Comparison of ENCODE assay signal across 11 cellular contexts in the genomic region with DNA sequence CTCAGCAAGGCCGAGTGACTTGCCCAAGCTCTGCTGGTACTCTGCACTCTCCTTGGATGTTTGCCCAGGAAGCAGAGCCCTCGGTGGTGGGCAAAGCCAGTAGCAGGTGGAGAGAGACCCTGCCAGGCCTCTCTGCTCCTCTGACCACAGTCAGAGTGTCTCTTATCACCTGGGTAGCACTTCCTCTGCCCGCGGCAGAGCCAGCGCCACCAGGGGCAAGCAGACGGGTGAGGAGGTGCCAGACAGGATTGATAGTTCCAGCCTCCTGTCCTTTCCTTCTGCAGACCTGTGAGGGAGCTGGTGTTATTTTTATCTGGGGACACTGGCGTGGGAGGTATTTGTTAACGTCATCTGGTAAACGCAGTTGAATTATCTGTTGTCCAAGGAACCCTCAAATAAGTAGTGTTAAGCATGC.
DNase-seq lines count a peak whose midpoint lies in the region; ATAC-seq and TF ChIP-seq lines count a peak whose summit lies in the region.
"Had no signal": no experiment of that assay in that cellular context is flagged by ENCODE, and none has a peak within 500 bp of the region (broad histone marks: within the 10 kb centered on the region; RNA-seq: fewer than 3 reads in every experiment).

No MANE protein-coding gene starts in this region.

- peak; percentile 67 for DNase-seq in DMS79 treated with DMSO at 0.1 percent for 48 hours (lab: John Stamatoyannopoulos, UW)
- peak; percentile 16 for DNase-seq in RWPE2 (ENCODE audit: low spot score)
- DNase-seq in Right ventricle myocardium inferior (ENCODE audit: missing footprints): no peak
- DNase-seq in psoas muscle: peak in 1 of 2 donors; percentile 71
- no peak for DNase-seq in endothelial cell (ENCODE audit: low spot score)
- no peak for DNase-seq in activated CD4-positive, alpha-beta memory T cell treated with anti-CD3 and anti-CD28 coated beads, Interleukin-2, amount 10 ng/mL, durations not matched to agents 7 days and 5 days
- DNase-seq in HuH-7 (ENCODE audit: low spot score): no peak
- DNase-seq: activated T-cell treated with anti-CD3 and anti-CD28 coated beads, Interleukin-2, amount 50 U/mL, for 48 hours; NCI-H510A treated with DMSO at 0.1 percent for 48 hours had no signal

- H3K4me3 ChIP-seq in RWPE2 (ENCODE audit: severe bottlenecking) (no peak overlapping the region), psoas muscle (no peak overlapping the region)

- no peak overlapping the region for H3K4me3 Mint-ChIP-seq in endothelial cell (ENCODE audit: unreplicated experiment)
- no peak overlapping the region for H3K4me3 Mint-ChIP-seq in activated CD4-positive, alpha-beta memory T cell treated with anti-CD3 and anti-CD28 coated beads, Interleukin-2, amount 10 ng/mL, durations not matched to agents 7 days and 5 days

- CTCF ChIA-PET in activated CD4-positive, alpha-beta memory T cell treated with anti-CD3 and anti-CD28 coated beads, Interleukin-2, amount 10 ng/mL, durations not matched to agents 7 days and 5 days (lab: Charles Lee): no interaction called here

- H3K4me1 ChIP-seq in RWPE2 (ENCODE audit: insufficient read depth, poor library complexity, severe bottlenecking) (no peaks in the 10 kb centered on the region), psoas muscle (peaks cover 43% of the 10 kb centered on the region)

- 29 to 49% (median 40%) methylated on average over 9 of the region's 9 CpGs for WGBS in psoas muscle, 3 donors

- peaks cover 6% of the 10 kb centered on the region for H3K27me3 Mint-ChIP-seq in endothelial cell (ENCODE audit: unreplicated experiment)
- H3K27me3 Mint-ChIP-seq in activated CD4-positive, alpha-beta memory T cell treated with anti-CD3 and anti-CD28 coated beads, Interleukin-2, amount 10 ng/mL, durations not matched to agents 7 days and 5 days: peaks cover 5% of the 10 kb centered on the region

- H3K36me3 ChIP-seq in RWPE2 (ENCODE audit: low read depth) (no peaks in the 10 kb centered on the region), psoas muscle (ENCODE audit: insufficient read depth in 1 of 2, low read depth in 1 of 2) (no peaks in the 10 kb centered on the region)

- POLR2A ChIA-PET in activated CD4-positive, alpha-beta memory T cell treated with anti-CD3 and anti-CD28 coated beads, Interleukin-2, amount 10 ng/mL, durations not matched to agents 7 days and 5 days (lab: Charles Lee): no interaction called here

- no peaks in the 10 kb centered on the region for H3K9me3 Mint-ChIP-seq in endothelial cell (ENCODE audit: unreplicated experiment)
- no peaks in the 10 kb centered on the region for H3K9me3 Mint-ChIP-seq in activated CD4-positive, alpha-beta memory T cell treated with anti-CD3 and anti-CD28 coated beads, Interleukin-2, amount 10 ng/mL, durations not matched to agents 7 days and 5 days

- TF ChIP-seq CTCF in RWPE2 (IDR thresholded peaks at IDR 0.05; ENCODE audit: poor library complexity, severe bottlenecking) (no peak), psoas muscle (IDR thresholded peaks at IDR 0.05) (no peak), endothelial cell (IDR thresholded peaks at IDR 0.05; ENCODE audit: unreplicated experiment) (no peak)

- ATAC-seq in RWPE2 (ENCODE audit: low read depth) (no peak), Right ventricle myocardium inferior (peak; percentile 85), psoas muscle (peak; percentile 84 to 88 (median 86)), GM18858 (IDR thresholded peaks at IDR 0.05; ENCODE audit: unreplicated experiment) (no peak)

- intact Hi-C loops in Right ventricle myocardium inferior (cut with DNase I) (no loop called here), psoas muscle (cut with DNase I) (no loop called here)

- H3K9me3 ChIP-seq in RWPE2 (ENCODE audit: severe bottlenecking) (no peaks in the 10 kb centered on the region), psoas muscle (no peaks in the 10 kb centered on the region)

- H3K27ac ChIP-seq in RWPE2 (ENCODE audit: poor library complexity, severe bottlenecking): no peak overlapping the region
- H3K27ac ChIP-seq in psoas muscle: peak overlapping the region; percentile 75
- H3K27ac ChIP-seq: HL-60 had no signal

- H3K36me3 Mint-ChIP-seq in endothelial cell (ENCODE audit: low read depth, unreplicated experiment): peaks cover 9% of the 10 kb centered on the region
- no peaks in the 10 kb centered on the region for H3K36me3 Mint-ChIP-seq in activated CD4-positive, alpha-beta memory T cell treated with anti-CD3 and anti-CD28 coated beads, Interleukin-2, amount 10 ng/mL, durations not matched to agents 7 days and 5 days (ENCODE audit: low read depth)

- H3K4me1 Mint-ChIP-seq in endothelial cell (ENCODE audit: unreplicated experiment): no peaks in the 10 kb centered on the region
- H3K4me1 Mint-ChIP-seq in activated CD4-positive, alpha-beta memory T cell treated with anti-CD3 and anti-CD28 coated beads, Interleukin-2, amount 10 ng/mL, durations not matched to agents 7 days and 5 days: peaks cover 22% of the 10 kb centered on the region

- no peak overlapping the region for H3K27ac Mint-ChIP-seq in endothelial cell (ENCODE audit: unreplicated experiment)
- no peak overlapping the region for H3K27ac Mint-ChIP-seq in activated CD4-positive, alpha-beta memory T cell treated with anti-CD3 and anti-CD28 coated beads, Interleukin-2, amount 10 ng/mL, durations not matched to agents 7 days and 5 days

- H3K27me3 ChIP-seq in RWPE2 (ENCODE audit: insufficient read depth, poor library complexity, severe bottlenecking): no peaks in the 10 kb centered on the region
- no peaks in the 10 kb centered on the region for H3K27me3 ChIP-seq in psoas muscle (ENCODE audit: insufficient read depth in 3 of 3, low read length in 2 of 3)

Comparison
In these comparisons a context has a peak if more than half of its experiments do, and no peak if none do; other contexts are left out.
1. DNase-seq: peak in DMS79 treated with DMSO at 0.1 percent for 48 hours (single experiment) and RWPE2 (single experiment); none in Right ventricle myocardium inferior (single experiment), endothelial cell (single experiment), activated CD4-positive, alpha-beta memory T cell treated with anti-CD3 and anti-CD28 coated beads, Interleukin-2, amount 10 ng/mL, durations not matched to agents 7 days and 5 days (single experiment) and HuH-7 (single experiment).
2. ATAC-seq: peak in Right ventricle myocardium inferior (single experiment) and psoas muscle (4 of 4); none in RWPE2 (single experiment) and GM18858 (single experiment).